ENCODE assay signal across 3 cellular contexts in the genomic region with DNA sequence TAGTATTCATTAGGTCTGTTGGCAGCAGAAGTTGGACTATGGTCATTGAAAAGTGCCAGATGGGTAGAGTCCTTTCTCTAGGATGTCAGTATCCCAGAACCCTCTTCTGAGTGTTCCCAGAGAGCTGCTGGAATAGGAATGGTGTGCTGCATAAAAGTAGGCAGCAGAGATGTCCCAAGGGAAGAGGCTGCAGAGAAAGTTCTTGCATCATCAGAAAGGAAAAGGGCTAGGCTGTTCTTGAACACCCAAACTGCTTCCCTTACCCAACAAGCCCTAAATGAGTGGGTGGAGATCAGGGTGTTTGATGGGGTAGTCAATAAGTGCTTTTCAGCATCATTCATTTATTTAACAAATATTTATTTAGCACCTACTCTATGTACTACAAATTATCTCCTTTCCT.
TF ChIP-seq lines count a peak whose summit lies in the region.

No MANE protein-coding gene starts in this region.

TF ChIP-seq in SK-N-SH, 30 proteins besides CTCF, POLR2A, EP300 and RAD21 (continues in another document):
- TF ChIP-seq RCOR1 (IDR thresholded peaks at IDR 0.05; ENCODE audit: low read length): no peak
- no peak for TF ChIP-seq RXRA (IDR thresholded peaks at IDR 0.05; ENCODE audit: borderline replicate concordance, low read depth)
- no peak for TF ChIP-seq EZH2phosphoT487 (IDR thresholded peaks at IDR 0.05; ENCODE audit: borderline replicate concordance, low read depth)
- no peak for TF ChIP-seq GATA2 (CRISPR knock-in tag; IDR thresholded peaks at IDR 0.05)
- TF ChIP-seq FOXM1 (IDR thresholded peaks at IDR 0.05; ENCODE audit: low read depth): no peak
- no peak for TF ChIP-seq ELF1 (IDR thresholded peaks at IDR 0.05)
- no peak for TF ChIP-seq MXI1 (IDR thresholded peaks at IDR 0.05; ENCODE audit: low read depth, low read length)
- TF ChIP-seq, protein P1, sequence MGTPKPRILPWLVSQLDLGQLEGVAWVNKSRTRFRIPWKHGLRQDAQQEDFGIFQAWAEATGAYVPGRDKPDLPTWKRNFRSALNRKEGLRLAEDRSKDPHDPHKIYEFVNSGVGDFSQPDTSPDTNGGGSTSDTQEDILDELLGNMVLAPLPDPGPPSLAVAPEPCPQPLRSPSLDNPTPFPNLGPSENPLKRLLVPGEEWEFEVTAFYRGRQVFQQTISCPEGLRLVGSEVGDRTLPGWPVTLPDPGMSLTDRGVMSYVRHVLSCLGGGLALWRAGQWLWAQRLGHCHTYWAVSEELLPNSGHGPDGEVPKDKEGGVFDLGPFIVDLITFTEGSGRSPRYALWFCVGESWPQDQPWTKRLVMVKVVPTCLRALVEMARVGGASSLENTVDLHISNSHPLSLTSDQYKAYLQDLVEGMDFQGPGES (IDR thresholded peaks at IDR 0.05; ENCODE audit: low read depth, low read length): no peak
- TF ChIP-seq RFX5 (IDR thresholded peaks at IDR 0.05; ENCODE audit: low read length): no peak
- TF ChIP-seq, protein P2, sequence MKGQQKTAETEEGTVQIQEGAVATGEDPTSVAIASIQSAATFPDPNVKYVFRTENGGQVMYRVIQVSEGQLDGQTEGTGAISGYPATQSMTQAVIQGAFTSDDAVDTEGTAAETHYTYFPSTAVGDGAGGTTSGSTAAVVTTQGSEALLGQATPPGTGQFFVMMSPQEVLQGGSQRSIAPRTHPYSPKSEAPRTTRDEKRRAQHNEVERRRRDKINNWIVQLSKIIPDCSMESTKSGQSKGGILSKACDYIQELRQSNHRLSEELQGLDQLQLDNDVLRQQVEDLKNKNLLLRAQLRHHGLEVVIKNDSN (IDR thresholded peaks at IDR 0.05; ENCODE audit: borderline replicate concordance, low read depth): no peak
- TF ChIP-seq, protein P3, sequence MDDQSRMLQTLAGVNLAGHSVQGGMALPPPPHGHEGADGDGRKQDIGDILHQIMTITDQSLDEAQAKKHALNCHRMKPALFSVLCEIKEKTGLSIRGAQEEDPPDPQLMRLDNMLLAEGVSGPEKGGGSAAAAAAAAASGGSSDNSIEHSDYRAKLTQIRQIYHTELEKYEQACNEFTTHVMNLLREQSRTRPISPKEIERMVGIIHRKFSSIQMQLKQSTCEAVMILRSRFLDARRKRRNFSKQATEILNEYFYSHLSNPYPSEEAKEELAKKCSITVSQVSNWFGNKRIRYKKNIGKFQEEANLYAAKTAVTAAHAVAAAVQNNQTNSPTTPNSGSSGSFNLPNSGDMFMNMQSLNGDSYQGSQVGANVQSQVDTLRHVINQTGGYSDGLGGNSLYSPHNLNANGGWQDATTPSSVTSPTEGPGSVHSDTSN (IDR thresholded peaks at IDR 0.05): no peak
- TF ChIP-seq TAF1 (IDR thresholded peaks at IDR 0.05; ENCODE audit: borderline replicate concordance, low read depth, low read length): no peak
- TF ChIP-seq, protein P4, sequence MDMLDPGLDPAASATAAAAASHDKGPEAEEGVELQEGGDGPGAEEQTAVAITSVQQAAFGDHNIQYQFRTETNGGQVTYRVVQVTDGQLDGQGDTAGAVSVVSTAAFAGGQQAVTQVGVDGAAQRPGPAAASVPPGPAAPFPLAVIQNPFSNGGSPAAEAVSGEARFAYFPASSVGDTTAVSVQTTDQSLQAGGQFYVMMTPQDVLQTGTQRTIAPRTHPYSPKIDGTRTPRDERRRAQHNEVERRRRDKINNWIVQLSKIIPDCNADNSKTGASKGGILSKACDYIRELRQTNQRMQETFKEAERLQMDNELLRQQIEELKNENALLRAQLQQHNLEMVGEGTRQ (IDR thresholded peaks at IDR 0.05; ENCODE audit: borderline replicate concordance, low read depth, low read length): no peak
- TF ChIP-seq TCF12 (IDR thresholded peaks at IDR 0.05): no peak
- TF ChIP-seq SIN3A (IDR thresholded peaks at IDR 0.05; ENCODE audit: borderline replicate concordance, low read depth, low read length): no peak
- TF ChIP-seq GABPA (IDR thresholded peaks at IDR 0.05; ENCODE audit: low read depth): no peak
- TF ChIP-seq TEAD4 (IDR thresholded peaks at IDR 0.05; ENCODE audit: borderline replicate concordance, insufficient read depth): no peak
- no peak for TF ChIP-seq POLR2AphosphoS5 (IDR thresholded peaks at IDR 0.05; ENCODE audit: low read depth, low read length)

TF ChIP-seq in SK-N-SH treated with all-trans-retinoic acid at 6 μM for 48 hours, 23 proteins besides CTCF, POLR2A, EP300 and RAD21:
- TF ChIP-seq ARNTL (CRISPR knock-in tag; IDR thresholded peaks at IDR 0.05; ENCODE audit: borderline replicate concordance, low read depth) (no peak), ZNF565 (CRISPR knock-in tag; conservative IDR thresholded peaks at IDR 0.05; ENCODE audit: low read depth) (no peak), ZNF70 (CRISPR knock-in tag; IDR thresholded peaks at IDR 0.05) (no peak), TCF4 (CRISPR knock-in tag; IDR thresholded peaks at IDR 0.05; ENCODE audit: borderline replicate concordance) (no peak), CSDC2 (CRISPR knock-in tag; IDR thresholded peaks at IDR 0.05) (no peak), PPARA (CRISPR knock-in tag; IDR thresholded peaks at IDR 0.05; ENCODE audit: borderline replicate concordance) (no peak), BACH2 (CRISPR knock-in tag; IDR thresholded peaks at IDR 0.05; ENCODE audit: borderline replicate concordance) (no peak), ZC3H10 (CRISPR knock-in tag; IDR thresholded peaks at IDR 0.05) (no peak), ESRRG (CRISPR knock-in tag; IDR thresholded peaks at IDR 0.05) (no peak), ZNF8 (CRISPR knock-in tag; IDR thresholded peaks at IDR 0.05) (no peak), GLIS3 (CRISPR knock-in tag; IDR thresholded peaks at IDR 0.05) (no peak), TOX (CRISPR knock-in tag; IDR thresholded peaks at IDR 0.05; ENCODE audit: borderline replicate concordance) (no peak), ZFP30 (CRISPR knock-in tag; IDR thresholded peaks at IDR 0.05) (no peak), SNAI2 (CRISPR knock-in tag; IDR thresholded peaks at IDR 0.05) (no peak)
- TF ChIP-seq, protein P5, sequence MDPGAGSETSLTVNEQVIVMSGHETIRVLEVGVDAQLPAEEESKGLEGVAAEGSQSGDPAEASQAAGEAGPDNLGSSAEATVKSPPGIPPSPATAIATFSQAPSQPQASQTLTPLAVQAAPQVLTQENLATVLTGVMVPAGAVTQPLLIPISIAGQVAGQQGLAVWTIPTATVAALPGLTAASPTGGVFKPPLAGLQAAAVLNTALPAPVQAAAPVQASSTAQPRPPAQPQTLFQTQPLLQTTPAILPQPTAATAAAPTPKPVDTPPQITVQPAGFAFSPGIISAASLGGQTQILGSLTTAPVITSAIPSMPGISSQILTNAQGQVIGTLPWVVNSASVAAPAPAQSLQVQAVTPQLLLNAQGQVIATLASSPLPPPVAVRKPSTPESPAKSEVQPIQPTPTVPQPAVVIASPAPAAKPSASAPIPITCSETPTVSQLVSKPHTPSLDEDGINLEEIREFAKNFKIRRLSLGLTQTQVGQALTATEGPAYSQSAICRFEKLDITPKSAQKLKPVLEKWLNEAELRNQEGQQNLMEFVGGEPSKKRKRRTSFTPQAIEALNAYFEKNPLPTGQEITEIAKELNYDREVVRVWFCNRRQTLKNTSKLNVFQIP (CRISPR knock-in tag; IDR thresholded peaks at IDR 0.05; ENCODE audit: borderline replicate concordance, low read depth): no peak
- TF ChIP-seq, protein P6, sequence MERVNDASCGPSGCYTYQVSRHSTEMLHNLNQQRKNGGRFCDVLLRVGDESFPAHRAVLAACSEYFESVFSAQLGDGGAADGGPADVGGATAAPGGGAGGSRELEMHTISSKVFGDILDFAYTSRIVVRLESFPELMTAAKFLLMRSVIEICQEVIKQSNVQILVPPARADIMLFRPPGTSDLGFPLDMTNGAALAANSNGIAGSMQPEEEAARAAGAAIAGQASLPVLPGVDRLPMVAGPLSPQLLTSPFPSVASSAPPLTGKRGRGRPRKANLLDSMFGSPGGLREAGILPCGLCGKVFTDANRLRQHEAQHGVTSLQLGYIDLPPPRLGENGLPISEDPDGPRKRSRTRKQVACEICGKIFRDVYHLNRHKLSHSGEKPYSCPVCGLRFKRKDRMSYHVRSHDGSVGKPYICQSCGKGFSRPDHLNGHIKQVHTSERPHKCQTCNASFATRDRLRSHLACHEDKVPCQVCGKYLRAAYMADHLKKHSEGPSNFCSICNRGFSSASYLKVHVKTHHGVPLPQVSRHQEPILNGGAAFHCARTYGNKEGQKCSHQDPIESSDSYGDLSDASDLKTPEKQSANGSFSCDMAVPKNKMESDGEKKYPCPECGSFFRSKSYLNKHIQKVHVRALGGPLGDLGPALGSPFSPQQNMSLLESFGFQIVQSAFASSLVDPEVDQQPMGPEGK (CRISPR knock-in tag; IDR thresholded peaks at IDR 0.05; ENCODE audit: borderline replicate concordance): no peak
- TF ChIP-seq, protein P7, sequence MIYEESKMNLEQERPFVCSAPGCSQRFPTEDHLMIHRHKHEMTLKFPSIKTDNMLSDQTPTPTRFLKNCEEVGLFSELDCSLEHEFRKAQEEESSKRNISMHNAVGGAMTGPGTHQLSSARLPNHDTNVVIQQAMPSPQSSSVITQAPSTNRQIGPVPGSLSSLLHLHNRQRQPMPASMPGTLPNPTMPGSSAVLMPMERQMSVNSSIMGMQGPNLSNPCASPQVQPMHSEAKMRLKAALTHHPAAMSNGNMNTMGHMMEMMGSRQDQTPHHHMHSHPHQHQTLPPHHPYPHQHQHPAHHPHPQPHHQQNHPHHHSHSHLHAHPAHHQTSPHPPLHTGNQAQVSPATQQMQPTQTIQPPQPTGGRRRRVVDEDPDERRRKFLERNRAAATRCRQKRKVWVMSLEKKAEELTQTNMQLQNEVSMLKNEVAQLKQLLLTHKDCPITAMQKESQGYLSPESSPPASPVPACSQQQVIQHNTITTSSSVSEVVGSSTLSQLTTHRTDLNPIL (CRISPR knock-in tag; IDR thresholded peaks at IDR 0.05; ENCODE audit: low read depth): no peak

TF ChIP-seq in IMR-90, 13 proteins besides CTCF, POLR2A, EP300 and RAD21:
- peak; percentile 27; the same call in 1 of the 2 replicates for TF ChIP-seq CEBPB (IDR thresholded peaks at IDR 0.05; ENCODE audit: low read depth, low read length)
- no peak for TF ChIP-seq MXI1 (IDR thresholded peaks at IDR 0.05; ENCODE audit: borderline replicate concordance, low read depth, low read length)
TF ChIP-seq in IMR-90: peak in this region for 1.
